12 cellular contexts compared by ENCODE assay signal in the genomic region with DNA sequence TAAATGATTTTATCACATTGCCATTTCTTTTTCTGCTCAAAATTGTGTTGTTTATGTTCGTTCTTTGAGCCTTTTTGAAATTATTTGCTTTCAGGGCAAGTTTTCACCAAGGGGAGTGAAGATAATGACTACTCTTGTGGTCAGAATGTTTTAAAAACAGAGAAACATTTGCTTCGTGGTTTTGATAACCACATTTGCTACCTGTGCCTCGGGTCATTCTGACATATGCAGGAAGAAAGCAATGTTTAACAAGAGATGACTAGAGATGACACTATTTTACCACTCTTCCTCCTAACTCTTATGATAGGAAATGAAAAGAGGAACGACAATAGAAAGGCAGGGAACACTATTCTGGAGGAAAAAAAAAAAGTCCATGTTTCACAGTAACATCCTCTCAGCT.
DNase-seq lines count a peak whose midpoint lies in the region; ATAC-seq, FAIRE-seq and TF ChIP-seq lines count a peak whose summit lies in the region.
"Had no signal": no experiment of that assay in that cellular context is flagged by ENCODE, and none has a peak within 500 bp of the region (broad histone marks: within the 10 kb centered on the region; RNA-seq: fewer than 3 reads in every experiment).

No MANE protein-coding gene starts in this region.

- H3K27ac Mint-ChIP-seq in immature natural killer cell, result no peak overlapping the region
- H3K27ac Mint-ChIP-seq in CD4-positive, alpha-beta memory T cell, result no peak overlapping the region
- H3K27ac Mint-ChIP-seq: CD4-positive, alpha-beta T cell; GM23338; T-helper 1 cell treated with Interleukin-12 subunit alpha and Interleukin-12 subunit beta and Interleukin-4 antibody, amounts not matched to agents 30 μg/mL and 1 μg/mL, for 36 hours had no signal

- H3K36me3 ChIP-seq in CD4-positive, alpha-beta memory T cell (ENCODE audit: insufficient read depth, low read length), result no peaks in the 10 kb centered on the region

- DNase-seq in AG10803 (ENCODE audit: low read depth), result peak; percentile 1
- peak; percentile 6 for DNase-seq in HT1080 (ENCODE audit: low read depth)
- peak; percentile 18 for DNase-seq in OCI-M1 (lab: John Stamatoyannopoulos, UW)
- no peak for DNase-seq in immature natural killer cell
- DNase-seq in CD4-positive, alpha-beta memory T cell, result no peak
- DNase-seq: CD4-positive, alpha-beta T cell; DND-41 had no signal

- peaks cover 17 to 59% (median 23%) of the 10 kb centered on the region in 6 donors for H3K9me3 Mint-ChIP-seq in immature natural killer cell
- peaks cover 7 to 58% (median 32%) of the 10 kb centered on the region in 8 donors for H3K9me3 Mint-ChIP-seq in CD4-positive, alpha-beta memory T cell

- POLR2A ChIA-PET in CD4-positive, alpha-beta memory T cell (lab: Charles Lee; ENCODE audit: partially characterized antibody), result no interaction called here

- peaks cover 0 to 7% of the 10 kb centered on the region in 2 donors for H3K4me1 Mint-ChIP-seq in immature natural killer cell
- H3K4me1 Mint-ChIP-seq in CD4-positive, alpha-beta memory T cell, result no peaks in the 10 kb centered on the region
- H3K4me1 Mint-ChIP-seq: GM23338 had no signal

- CTCF ChIA-PET in CD4-positive, alpha-beta memory T cell (lab: Charles Lee; ENCODE audit: partially characterized antibody), result no interaction called here

- H3K27me3 Mint-ChIP-seq in immature natural killer cell (ENCODE audit: low read depth in 3 of 3), result peaks cover 0 to 3% (median 2%) of the 10 kb centered on the region in 3 donors
- no peaks in the 10 kb centered on the region for H3K27me3 Mint-ChIP-seq in CD4-positive, alpha-beta memory T cell
- H3K27me3 Mint-ChIP-seq: CD4-positive, alpha-beta T cell had no signal

- no peak overlapping the region for H3K27ac ChIP-seq in CD4-positive, alpha-beta memory T cell (ENCODE audit: low read depth, low read length)
- H3K27ac ChIP-seq: HL-60 had no signal

- no peak for TF ChIP-seq CTCF in AG10803 (conservative IDR thresholded peaks at IDR 0.05; ENCODE audit: low read length)

- peak; percentile 53 for FAIRE-seq in endometrium (lab: Jason Lieb, UNC)

- ATAC-seq in GM19328 (IDR thresholded peaks at IDR 0.05; ENCODE audit: unreplicated experiment), result no peak
- ATAC-seq: GM23338 had no signal

- H3K4me3 ChIP-seq in AG10803 (ENCODE audit: low read length), result no peak overlapping the region
- H3K4me3 ChIP-seq in CD4-positive, alpha-beta memory T cell (ENCODE audit: low read length in 2 of 2), result no peak overlapping the region
- H3K4me3 ChIP-seq: GM23338 had no signal

- no peak overlapping the region for H3K4me3 Mint-ChIP-seq in immature natural killer cell
- no peak overlapping the region for H3K4me3 Mint-ChIP-seq in CD4-positive, alpha-beta memory T cell
- H3K4me3 Mint-ChIP-seq: CD4-positive, alpha-beta T cell; GM23338; T-helper 1 cell treated with Interleukin-12 subunit alpha and Interleukin-12 subunit beta and Interleukin-4 antibody, amounts not matched to agents 30 μg/mL and 1 μg/mL, for 36 hours had no signal

- H3K36me3 Mint-ChIP-seq in immature natural killer cell, result peaks cover 0 to under 1% (median 0%) of the 10 kb centered on the region in 3 donors
- H3K36me3 Mint-ChIP-seq in CD4-positive, alpha-beta memory T cell, result no peaks in the 10 kb centered on the region

- intact Hi-C loops in CD4-positive, alpha-beta memory T cell (cut with micrococcal nuclease), result no loop called here

- H3K27me3 ChIP-seq in CD4-positive, alpha-beta memory T cell (ENCODE audit: insufficient read depth, low read length), result no peaks in the 10 kb centered on the region

- H3K4me1 ChIP-seq in CD4-positive, alpha-beta memory T cell (ENCODE audit: insufficient read depth, low read length), result no peaks in the 10 kb centered on the region

- peaks cover 0 to 4% of the 10 kb centered on the region in 2 donors for H3K9me3 ChIP-seq in CD4-positive, alpha-beta memory T cell (ENCODE audit: control insufficient read depth in 1 of 2, low read length in 2 of 2)

Comparison
In these comparisons a context has a peak if more than half of its experiments do, and no peak if none do; other contexts are left out.
1. DNase-seq: peak in AG10803 (single experiment), HT1080 (single experiment) and OCI-M1 (single experiment); none in immature natural killer cell (0 of 3) and CD4-positive, alpha-beta memory T cell (0 of 5).